25 cellular contexts compared by ENCODE assay signal in genomic region chr22:25126510-25126909, GRCh38.
"Had no signal": no experiment of that assay in that cellular context is flagged by ENCODE, and none has a peak within 500 bp of the region (broad histone marks: within the 10 kb centered on the region; RNA-seq: fewer than 3 reads in every experiment).

No MANE protein-coding gene starts in this region.

- H3K9me3 ChIP-seq: adrenal gland, MG63 had no signal

- ATAC-seq: activated CD8-positive, alpha-beta T cell treated with anti-CD3 and anti-CD28 coated beads for 36 hours; activated naive CD4-positive, alpha-beta T cell treated with anti-CD3 and anti-CD28 coated beads, Interleukin-2, amount 50 U/mL, for 72 hours had no signal

- H3K36me3 ChIP-seq: adrenal gland, brain microvascular endothelial cell, MG63 had no signal

- H3K4me3 ChIP-seq: adrenal gland, MG63, SK-N-MC had no signal

- H3K27ac ChIP-seq: adrenal gland, brain microvascular endothelial cell, SK-N-MC had no signal

- DNase-seq: activated CD4-positive, alpha-beta T cell treated with anti-CD3 and anti-CD28 coated beads, Interleukin-2, amount 10 ng/mL, durations not matched to agents 24 days and 14 days; activated CD4-positive, alpha-beta T cell treated with anti-CD3 and anti-CD28 coated beads, Interleukin-2, amount 50 U/mL, for 4 hours; activated CD8-positive, alpha-beta T cell treated with anti-CD3 and anti-CD28 coated beads for 36 hours; activated gamma-delta T cell treated with Interleukin-2 at 50 U/mL for 16 hours; activated naive CD4-positive, alpha-beta T cell treated with anti-CD3 and anti-CD28 coated beads for 36 hours; activated T-cell treated with anti-CD3 and anti-CD28 coated beads, Interleukin-2, amount 50 U/mL, for 24 hours; adrenal gland; anterior cingulate cortex; brain microvascular endothelial cell; central memory CD4-positive, alpha-beta T cell; Kasumi-1; KG1; MG63; MV-4-11; NCI-H1436 treated with DMSO at 0.1 percent for 48 hours; NCI-H1694 treated with DMSO at 0.1 percent for 48 hours; NCI-H2171; NCI-H2227 treated with DMSO at 0.1 percent for 48 hours; NCI-H446; NCI-H524; NCI-H82; Right ventricle myocardium superior; T1000 had no signal

- H3K27me3 ChIP-seq: adrenal gland, brain microvascular endothelial cell, MG63 had no signal
